ENCODE assay signal across 5 cellular contexts in genomic region chr7:150225444-150225843, GRCh38.
DNase-seq lines count a peak whose midpoint lies in the region; ATAC-seq, FAIRE-seq and TF ChIP-seq lines count a peak whose summit lies in the region.
"Not testable (repeated sequence)": the region's sequence is repeated elsewhere in the genome, so short reads cannot be mapped to it uniquely, and the experiment has no call there.

No MANE protein-coding gene starts in this region.

- not testable (repeated sequence) for H3K9ac ChIP-seq in IMR-90 (ENCODE audit: low read depth, low read length); K562 (ENCODE audit: insufficient read depth in 1 of 2, low read depth in 2 of 2, low read length in 2 of 2); H1 (replicated peaks in 1 of 4; ENCODE audit: extremely low read depth in 1 of 4, low read depth in 3 of 4, low read length in 3 of 4); HepG2 (ENCODE audit: insufficient read depth, low read depth, low read length)

- TF ChIP-seq EP300 in A549 (IDR thresholded peaks at IDR 0.05); K562 (IDR thresholded peaks at IDR 0.05; ENCODE audit: low read length); H1 (IDR thresholded peaks at IDR 0.05; ENCODE audit: borderline replicate concordance in 1 of 2, low read depth in 2 of 2, low read length in 2 of 2); HepG2 (IDR thresholded peaks at IDR 0.05; ENCODE audit: low read depth in 2 of 2, low read length in 2 of 2); HepG2 (CRISPR knock-in tag; IDR thresholded peaks at IDR 0.05; ENCODE audit: borderline replicate concordance): not testable (repeated sequence)

- not testable (repeated sequence) for H3K27ac ChIP-seq in A549; IMR-90 (ENCODE audit: insufficient read depth, low read length); K562 (ENCODE audit: extremely low read depth, low read depth, low read length); H1 (ENCODE audit: low read depth, low read length); HepG2 (ENCODE audit: extremely low read length, insufficient read depth, low read length)

- not testable (repeated sequence) for H3K23me2 ChIP-seq in H1 (ENCODE audit: low read depth, low read length)

- not testable (repeated sequence) for H2AK9ac ChIP-seq in IMR-90 (replicated peaks; ENCODE audit: low read depth, low read length, poor library complexity)

- CTCF ChIA-PET in A549 (lab: Yijun Ruan, JAX); IMR-90 (lab: Yijun Ruan, JAX); K562 (lab: Yijun Ruan, JAX; ENCODE audit: low intra/inter-chr PET ratio); HepG2 (lab: Yijun Ruan, JAX; ENCODE audit: low intra/inter-chr PET ratio, low total read pairs): not testable (repeated sequence)
- CTCF ChIA-PET in H1 (lab: Charles Lee; ENCODE audit: partially characterized antibody) = interaction anchor here (0.7 kb wide), 1 partner anchor 141 kb away, joined by 3 read pairs; no protein-coding TSS in a partner anchor

- not testable (repeated sequence) for H3K56ac ChIP-seq in IMR-90 (ENCODE audit: extremely low read depth, insufficient read depth, low read length); H1 (replicated peaks; ENCODE audit: insufficient read length, low read depth, low read length)

- not testable (repeated sequence) for H2BK5ac ChIP-seq in IMR-90 (ENCODE audit: low read depth, low read length, poor library complexity, severe bottlenecking); H1 (ENCODE audit: low read depth, low read length)

- not testable (repeated sequence) for TF ChIP-seq POLR2A in A549 (IDR thresholded peaks at IDR 0.05; ENCODE audit: low read length); IMR-90 (IDR thresholded peaks at IDR 0.05; ENCODE audit: low read depth, low read length); K562 (conservative IDR thresholded peaks at IDR 0.05); H1 (IDR thresholded peaks at IDR 0.05; ENCODE audit: control extremely low read depth in 1 of 2, low read depth in 2 of 2, low read length in 2 of 2); HepG2 (IDR thresholded peaks at IDR 0.05; ENCODE audit: insufficient read depth in 1 of 2, low read depth in 2 of 2, low read length in 2 of 2)

- H3K27me3 ChIP-seq in IMR-90 (ENCODE audit: control insufficient read depth, insufficient read depth, low read length); K562 (ENCODE audit: control insufficient read depth in 2 of 2, insufficient read depth in 2 of 2, low read length in 2 of 2); HepG2 (ENCODE audit: control insufficient read depth in 1 of 2, insufficient read depth in 2 of 2, low read length in 2 of 2): not testable (repeated sequence)
- H3K27me3 ChIP-seq in H1 (replicated peaks in 1 of 4; ENCODE audit: control insufficient read depth in 3 of 4, extremely low read depth in 1 of 4, insufficient read depth in 3 of 4, low read length in 3 of 4) = peaks cover 4 to 17% (median 14%) of the 10 kb centered on the region in 4 experiments

- TF ChIP-seq CTCF in A549 (IDR thresholded peaks at IDR 0.05); IMR-90 (conservative IDR thresholded peaks at IDR 0.05; ENCODE audit: low read depth, low read length); K562 (IDR thresholded peaks at IDR 0.05 in 2 of 3, conservative IDR thresholded peaks at IDR 0.05 in 1 of 3; ENCODE audit: insufficient read depth in 2 of 3, low read depth in 1 of 3, low read length in 3 of 3); H1 (IDR thresholded peaks at IDR 0.05; ENCODE audit: control extremely low read depth in 1 of 3, insufficient read depth in 1 of 3, low read depth in 1 of 3, low read length in 3 of 3); HepG2 (CRISPR knock-in tag; IDR thresholded peaks at IDR 0.05): not testable (repeated sequence)

- not testable (repeated sequence) for TF ChIP-seq RAD21 in A549 (conservative IDR thresholded peaks at IDR 0.05 in 1 of 2, IDR thresholded peaks at IDR 0.05 in 1 of 2); IMR-90 (IDR thresholded peaks at IDR 0.05; ENCODE audit: low read length); K562 (CRISPR knock-in tag; conservative IDR thresholded peaks at IDR 0.05 in 1 of 2, IDR thresholded peaks at IDR 0.05 in 1 of 2); H1 (IDR thresholded peaks at IDR 0.05 in 1 of 2, conservative IDR thresholded peaks at IDR 0.05 in 1 of 2; ENCODE audit: low read depth in 2 of 2, low read length in 2 of 2); HepG2 (CRISPR knock-in tag; IDR thresholded peaks at IDR 0.05)

- BruUV-seq in IMR-90 (replicated peaks; lab: Mats Ljungman, UMichigan); K562 (replicated peaks; lab: Mats Ljungman, UMichigan); HepG2 (replicated peaks; lab: Mats Ljungman, UMichigan): not testable (repeated sequence)

- dilution Hi-C loops in IMR-90 (cut with HindIII; ENCODE audit: low sequenced_read_pairs, unreplicated experiment) = not testable (repeated sequence)

- H3K36me3 ChIP-seq in IMR-90 (ENCODE audit: control insufficient read depth, insufficient read depth, low read length); K562 (ENCODE audit: control insufficient read depth, insufficient read depth, low read length); H1 (ENCODE audit: control insufficient read depth in 2 of 4, insufficient read depth in 4 of 4, low read length in 3 of 4); HepG2 (replicated peaks in 1 of 2; ENCODE audit: control insufficient read depth in 1 of 2, insufficient read depth in 2 of 2, low read length in 2 of 2): not testable (repeated sequence)

- H3K9me1 ChIP-seq in IMR-90 (ENCODE audit: insufficient read depth, low read length); K562 (ENCODE audit: control insufficient read depth, insufficient read depth, low read length): not testable (repeated sequence)

- not testable (repeated sequence) for H4K5ac ChIP-seq in IMR-90 (ENCODE audit: low read depth, low read length); H1 (ENCODE audit: insufficient read length, low read depth, low read length)

- H4K91ac ChIP-seq in IMR-90 (ENCODE audit: insufficient read depth, low read depth, low read length); H1 (replicated peaks; ENCODE audit: insufficient read length, low read length): not testable (repeated sequence)

- not testable (repeated sequence) for H2BK12ac ChIP-seq in H1 (ENCODE audit: low read depth, low read length)

- DNase-seq in A549 (ENCODE audit: low read depth in 1 of 2, low spot score in 1 of 2); IMR-90; K562 (ENCODE audit: extremely low read depth in 1 of 4, low spot score in 3 of 4); H1 (ENCODE audit: low read depth in 1 of 2, low spot score in 2 of 2); HepG2 (ENCODE audit: low spot score): not testable (repeated sequence)

- WGBS in A549 (ENCODE audit: missing lambda C conversion rate) = 1% methylated on average over 3 of the region's 3 CpGs
- no CpG with 5 or more reads among the region's 3 CpGs for WGBS in IMR-90 (ENCODE audit: extremely low coverage in 2 of 2, insufficient read length in 1 of 2), 2 experiments
- WGBS in K562 (ENCODE audit: insufficient coverage, low coverage, missing lambda C conversion rate) = 0% methylated on average over 3 of the region's 3 CpGs
- 87% methylated on average over 3 of the region's 3 CpGs; no CpG with 5 or more reads in 1 of the 2 experiments for WGBS in H1 (ENCODE audit: extremely low coverage in 1 of 2, insufficient coverage in 1 of 2, insufficient read length in 1 of 2, insufficient replicate concordance in 2 of 2, low coverage in 1 of 2, low lambda C conversion rate in 2 of 2, missing lambda C conversion rate in 1 of 2), 2 experiments
- 3% methylated on average over 3 of the region's 3 CpGs for WGBS in HepG2 (ENCODE audit: low lambda C conversion rate)

- H3K79me1 ChIP-seq in IMR-90 (ENCODE audit: low read depth in 1 of 2, low read length in 2 of 2); H1 (ENCODE audit: low read depth, low read length): not testable (repeated sequence)

- not testable (repeated sequence) for H3K9me3 ChIP-seq in A549; IMR-90 (ENCODE audit: control insufficient read depth, insufficient read depth, low read length); K562 (replicated peaks; ENCODE audit: control insufficient read depth, insufficient read depth, low read depth, low read length); H1 (ENCODE audit: insufficient read depth in 2 of 2, low read depth in 1 of 2, low read length in 1 of 2); HepG2 (ENCODE audit: low read length)

- in situ Hi-C loops in IMR-90 (cut with MboI; ENCODE audit: low sequenced_read_pairs); K562 (cut with MboI); HepG2 (cut with HindIII; ENCODE audit: extremely low pct_ligation_motif_present, low pct_unique_long_range_greater_than_20kb): not testable (repeated sequence)

- H3K4me1 ChIP-seq in A549; IMR-90 (ENCODE audit: control insufficient read depth, insufficient read depth, low read length); K562 (replicated peaks in 1 of 2; ENCODE audit: control insufficient read depth in 2 of 2, insufficient read depth in 2 of 2, low read length in 2 of 2); H1 (replicated peaks in 1 of 4; ENCODE audit: control insufficient read depth in 3 of 4, insufficient read depth in 4 of 4, low read length in 3 of 4); HepG2 (ENCODE audit: insufficient read depth, low read length): not testable (repeated sequence)

- not testable (repeated sequence) for H3K79me2 ChIP-seq in K562 (ENCODE audit: control insufficient read depth, insufficient read depth, low read length); H1 (ENCODE audit: control insufficient read depth in 1 of 2, insufficient read depth in 2 of 2, low read length in 2 of 2); HepG2 (ENCODE audit: insufficient read depth, low read length)

- ATAC-seq in A549; IMR-90 (ENCODE audit: low read depth); K562; HepG2: not testable (repeated sequence)

- H3K18ac ChIP-seq in IMR-90 (ENCODE audit: low read depth, low read length); H1 (ENCODE audit: extremely low read depth, low read length): not testable (repeated sequence)

- POLR2A ChIA-PET in A549 (lab: Yijun Ruan, JAX); IMR-90 (lab: Charles Lee; ENCODE audit: unreplicated experiment); K562 (lab: Yijun Ruan, JAX); H1 (lab: Charles Lee; ENCODE audit: partially characterized antibody); HepG2 (lab: Yijun Ruan, JAX): not testable (repeated sequence)

- not testable (repeated sequence) for H3K23ac ChIP-seq in IMR-90 (ENCODE audit: low read depth, low read length); H1 (ENCODE audit: insufficient read length)

- H3K4me2 ChIP-seq in A549; IMR-90 (ENCODE audit: low read depth, low read length); K562 (ENCODE audit: insufficient read depth, low read length); H1 (ENCODE audit: insufficient read depth in 1 of 2, low read depth in 2 of 2, low read length in 2 of 2); HepG2 (ENCODE audit: low read depth, low read length): not testable (repeated sequence)

- not testable (repeated sequence) for H2BK120ac ChIP-seq in IMR-90 (ENCODE audit: low read depth, low read length); H1 (replicated peaks; ENCODE audit: low read depth, low read length)

- H2AK5ac ChIP-seq in IMR-90 (ENCODE audit: low read depth, low read length); H1 (ENCODE audit: low read depth, low read length): not testable (repeated sequence)

- H4K20me1 ChIP-seq in IMR-90 (ENCODE audit: insufficient read depth, low read length); K562 (replicated peaks; ENCODE audit: control insufficient read depth, insufficient read depth, low read length); H1 (replicated peaks in 1 of 2; ENCODE audit: control insufficient read depth in 1 of 2, insufficient read depth in 2 of 2, low read length in 2 of 2); HepG2 (ENCODE audit: insufficient read depth, low read length): not testable (repeated sequence)

- H3K4me3 ChIP-seq in A549; IMR-90 (ENCODE audit: insufficient read depth, low read depth, low read length); K562; H1 (ENCODE audit: extremely low read depth in 1 of 4, insufficient read depth in 2 of 4, low read depth in 3 of 4, low read length in 4 of 4); HepG2 (replicated peaks in 1 of 3; ENCODE audit: insufficient read depth in 1 of 3, low read depth in 2 of 3, low read length in 3 of 3): not testable (repeated sequence)

- not testable (repeated sequence) for H3K14ac ChIP-seq in IMR-90 (replicated peaks; ENCODE audit: low read depth, low read length); H1 (ENCODE audit: insufficient read length)

- H3K4ac ChIP-seq in IMR-90 (ENCODE audit: low read depth, low read length); H1 (replicated peaks; ENCODE audit: insufficient read length, low read depth, low read length): not testable (repeated sequence)

- not testable (repeated sequence) for H2BK20ac ChIP-seq in IMR-90 (ENCODE audit: low read depth, low read length); H1 (ENCODE audit: low read length)

- H2AFZ ChIP-seq in IMR-90 (replicated peaks; ENCODE audit: low read length, poor library complexity); K562 (ENCODE audit: low read depth, low read length); H1 (ENCODE audit: low read length); HepG2 (ENCODE audit: low read length): not testable (repeated sequence)

- intact Hi-C loops in IMR-90 (cut with micrococcal nuclease); K562 (cut with micrococcal nuclease); HepG2 (cut with micrococcal nuclease; ENCODE audit: unreplicated experiment): not testable (repeated sequence)

- not testable (repeated sequence) for H4K8ac ChIP-seq in IMR-90 (ENCODE audit: low read depth in 2 of 2, low read length in 2 of 2); H1 (ENCODE audit: extremely low read depth, insufficient read depth, low read length)

- FAIRE-seq in A549 (lab: Jason Lieb, UNC); K562 (lab: Jason Lieb, UNC); H1 (lab: Jason Lieb, UNC); HepG2 (lab: Jason Lieb, UNC): not testable (repeated sequence)

- H2BK15ac ChIP-seq in IMR-90 (ENCODE audit: low read depth, low read length); H1 (ENCODE audit: low read length): not testable (repeated sequence)
